8 cellular contexts compared by ENCODE assay signal in the genomic region with DNA sequence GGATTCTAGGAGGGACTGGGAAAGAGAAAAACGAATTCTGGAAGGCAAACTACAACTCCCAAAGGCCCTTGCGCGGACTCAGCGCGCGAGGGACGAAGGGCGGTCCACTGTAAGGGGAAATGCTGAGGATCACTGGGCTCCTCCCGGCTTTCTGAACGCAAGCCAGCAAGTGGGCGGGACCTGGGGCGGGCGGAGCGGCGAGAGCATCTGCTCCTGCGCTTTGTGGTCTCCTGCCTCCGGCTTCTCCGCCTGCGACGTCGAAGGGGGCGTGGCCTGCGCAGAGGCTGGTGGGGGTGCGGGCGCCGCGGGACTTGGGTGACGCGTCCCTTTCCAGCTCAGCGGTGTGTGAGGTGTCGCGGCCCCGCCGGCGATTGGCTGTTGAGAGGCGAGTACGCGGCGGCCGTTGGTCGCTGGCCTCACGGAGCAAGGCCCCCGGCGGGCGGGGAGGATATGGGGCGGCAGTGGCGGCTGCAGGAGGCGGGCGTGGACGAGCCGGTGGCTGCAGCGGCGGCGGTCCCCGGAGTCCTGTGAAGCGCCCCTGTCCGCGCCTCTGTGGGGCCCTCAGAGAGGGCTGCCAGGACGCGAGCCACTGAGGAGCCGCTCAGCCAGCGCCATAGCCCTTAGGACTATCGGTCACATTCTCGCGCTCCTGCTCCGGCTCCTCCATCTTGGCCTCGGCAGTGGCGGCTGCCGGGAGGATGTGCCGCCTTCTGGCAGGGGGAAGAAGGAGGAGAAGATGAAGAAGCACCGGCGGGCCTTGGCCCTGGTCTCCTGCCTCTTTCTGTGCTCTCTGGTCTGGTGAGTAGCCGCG. TPM values are rescaled to one million over a fixed set of nuclear protein-coding genes. Genes with fewer than 3 reads are reported as not detected.
DNase-seq lines count a peak whose midpoint lies in the region; ATAC-seq and TF ChIP-seq lines count a peak whose summit lies in the region.

A gene with protein sequence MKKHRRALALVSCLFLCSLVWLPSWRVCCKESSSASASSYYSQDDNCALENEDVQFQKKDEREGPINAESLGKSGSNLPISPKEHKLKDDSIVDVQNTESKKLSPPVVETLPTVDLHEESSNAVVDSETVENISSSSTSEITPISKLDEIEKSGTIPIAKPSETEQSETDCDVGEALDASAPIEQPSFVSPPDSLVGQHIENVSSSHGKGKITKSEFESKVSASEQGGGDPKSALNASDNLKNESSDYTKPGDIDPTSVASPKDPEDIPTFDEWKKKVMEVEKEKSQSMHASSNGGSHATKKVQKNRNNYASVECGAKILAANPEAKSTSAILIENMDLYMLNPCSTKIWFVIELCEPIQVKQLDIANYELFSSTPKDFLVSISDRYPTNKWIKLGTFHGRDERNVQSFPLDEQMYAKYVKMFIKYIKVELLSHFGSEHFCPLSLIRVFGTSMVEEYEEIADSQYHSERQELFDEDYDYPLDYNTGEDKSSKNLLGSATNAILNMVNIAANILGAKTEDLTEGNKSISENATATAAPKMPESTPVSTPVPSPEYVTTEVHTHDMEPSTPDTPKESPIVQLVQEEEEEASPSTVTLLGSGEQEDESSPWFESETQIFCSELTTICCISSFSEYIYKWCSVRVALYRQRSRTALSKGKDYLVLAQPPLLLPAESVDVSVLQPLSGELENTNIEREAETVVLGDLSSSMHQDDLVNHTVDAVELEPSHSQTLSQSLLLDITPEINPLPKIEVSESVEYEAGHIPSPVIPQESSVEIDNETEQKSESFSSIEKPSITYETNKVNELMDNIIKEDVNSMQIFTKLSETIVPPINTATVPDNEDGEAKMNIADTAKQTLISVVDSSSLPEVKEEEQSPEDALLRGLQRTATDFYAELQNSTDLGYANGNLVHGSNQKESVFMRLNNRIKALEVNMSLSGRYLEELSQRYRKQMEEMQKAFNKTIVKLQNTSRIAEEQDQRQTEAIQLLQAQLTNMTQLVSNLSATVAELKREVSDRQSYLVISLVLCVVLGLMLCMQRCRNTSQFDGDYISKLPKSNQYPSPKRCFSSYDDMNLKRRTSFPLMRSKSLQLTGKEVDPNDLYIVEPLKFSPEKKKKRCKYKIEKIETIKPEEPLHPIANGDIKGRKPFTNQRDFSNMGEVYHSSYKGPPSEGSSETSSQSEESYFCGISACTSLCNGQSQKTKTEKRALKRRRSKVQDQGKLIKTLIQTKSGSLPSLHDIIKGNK (N-terminal part only) (plus strand): TSS at position 451 of the 811 bp plus-strand sequence. CDS start 286 bp downstream, at position 737.

- no peaks in the 10 kb centered on the region for H3K9me3 ChIP-seq in mucosa of descending colon

- TF ChIP-seq RAD21 in Ishikawa (IDR thresholded peaks at IDR 0.05; ENCODE audit: low read depth) = no peak

- H3K4me1 ChIP-seq in mucosa of descending colon (ENCODE audit: low read depth) = peaks cover 16% of the 10 kb centered on the region

- no peaks in the 10 kb centered on the region for H3K36me3 ChIP-seq in mucosa of descending colon (ENCODE audit: low read depth)

- intact Hi-C loops in mucosa of descending colon (cut with DNase I, micrococcal nuclease) = no loop called here

- no peak for TF ChIP-seq EP300 in Ishikawa (IDR thresholded peaks at IDR 0.05; ENCODE audit: borderline replicate concordance)

- DNase-seq in DMS 273 treated with DMSO at 0.1 percent for 48 hours (lab: John Stamatoyannopoulos, UW) (peak; percentile 97), OCI-M2 (lab: John Stamatoyannopoulos, UW; ENCODE audit: unreplicated experiment) (peak; percentile 93), activated T-cell treated with anti-CD3 and anti-CD28 coated beads for 4 hours (peak; percentile 99), epithelial cell of esophagus (ENCODE audit: low read depth) (peak; percentile 100), mucosa of descending colon (peak; percentile 99 to 100 (median 100))
- DNase-seq in stimulated activated CD8-positive, alpha-beta memory T cell treated with anti-CD3 and anti-CD28 coated beads, Interleukin-4, amount 100 ng/mL, for 24 hours (ENCODE audit: low read depth) = peak; percentile 100

- ATAC-seq in GM21529 (IDR thresholded peaks at IDR 0.05; ENCODE audit: unreplicated experiment) (peak; percentile 84), mucosa of descending colon (peak; percentile 95)

- peak within 1 kb of the TSS; percentile 93 for H3K4me3 ChIP-seq in epithelial cell of esophagus (ENCODE audit: low read length)
- H3K4me3 ChIP-seq in mucosa of descending colon = peak within 1 kb of the TSS; percentile 87

- peak; percentile 14 for TF ChIP-seq CTCF in epithelial cell of esophagus (IDR thresholded peaks at IDR 0.05; ENCODE audit: insufficient read depth, low read depth, low read length, missing control alignments)
- no peak for TF ChIP-seq CTCF in mucosa of descending colon (IDR thresholded peaks at IDR 0.05)

TF ChIP-seq in Ishikawa, 13 proteins besides CTCF, POLR2A, EP300 and RAD21:
- peak; percentile 51 for TF ChIP-seq NFIC (IDR thresholded peaks at IDR 0.05)
- TF ChIP-seq YY1 (IDR thresholded peaks at IDR 0.05; ENCODE audit: low read depth) = peak; percentile 84
- TF ChIP-seq ZBTB7A (IDR thresholded peaks at IDR 0.05; ENCODE audit: low read depth) = no peak
- TF ChIP-seq, protein P1, sequence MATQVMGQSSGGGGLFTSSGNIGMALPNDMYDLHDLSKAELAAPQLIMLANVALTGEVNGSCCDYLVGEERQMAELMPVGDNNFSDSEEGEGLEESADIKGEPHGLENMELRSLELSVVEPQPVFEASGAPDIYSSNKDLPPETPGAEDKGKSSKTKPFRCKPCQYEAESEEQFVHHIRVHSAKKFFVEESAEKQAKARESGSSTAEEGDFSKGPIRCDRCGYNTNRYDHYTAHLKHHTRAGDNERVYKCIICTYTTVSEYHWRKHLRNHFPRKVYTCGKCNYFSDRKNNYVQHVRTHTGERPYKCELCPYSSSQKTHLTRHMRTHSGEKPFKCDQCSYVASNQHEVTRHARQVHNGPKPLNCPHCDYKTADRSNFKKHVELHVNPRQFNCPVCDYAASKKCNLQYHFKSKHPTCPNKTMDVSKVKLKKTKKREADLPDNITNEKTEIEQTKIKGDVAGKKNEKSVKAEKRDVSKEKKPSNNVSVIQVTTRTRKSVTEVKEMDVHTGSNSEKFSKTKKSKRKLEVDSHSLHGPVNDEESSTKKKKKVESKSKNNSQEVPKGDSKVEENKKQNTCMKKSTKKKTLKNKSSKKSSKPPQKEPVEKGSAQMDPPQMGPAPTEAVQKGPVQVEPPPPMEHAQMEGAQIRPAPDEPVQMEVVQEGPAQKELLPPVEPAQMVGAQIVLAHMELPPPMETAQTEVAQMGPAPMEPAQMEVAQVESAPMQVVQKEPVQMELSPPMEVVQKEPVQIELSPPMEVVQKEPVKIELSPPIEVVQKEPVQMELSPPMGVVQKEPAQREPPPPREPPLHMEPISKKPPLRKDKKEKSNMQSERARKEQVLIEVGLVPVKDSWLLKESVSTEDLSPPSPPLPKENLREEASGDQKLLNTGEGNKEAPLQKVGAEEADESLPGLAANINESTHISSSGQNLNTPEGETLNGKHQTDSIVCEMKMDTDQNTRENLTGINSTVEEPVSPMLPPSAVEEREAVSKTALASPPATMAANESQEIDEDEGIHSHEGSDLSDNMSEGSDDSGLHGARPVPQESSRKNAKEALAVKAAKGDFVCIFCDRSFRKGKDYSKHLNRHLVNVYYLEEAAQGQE (IDR thresholded peaks at IDR 0.05; ENCODE audit: low read depth) = no peak
- TF ChIP-seq MAX (IDR thresholded peaks at IDR 0.05) = peak; percentile 41; the same call in 1 of the 2 replicates
- TF ChIP-seq TEAD4 (IDR thresholded peaks at IDR 0.05) = no peak
- TF ChIP-seq CEBPB (IDR thresholded peaks at IDR 0.05) = no peak
- TF ChIP-seq CREB1 (IDR thresholded peaks at IDR 0.05; ENCODE audit: low read depth) = no peak; the same call in none of the 2 replicates
- peak; percentile 87 for TF ChIP-seq TAF1 (IDR thresholded peaks at IDR 0.05; ENCODE audit: low read depth)
- TF ChIP-seq, protein P2, sequence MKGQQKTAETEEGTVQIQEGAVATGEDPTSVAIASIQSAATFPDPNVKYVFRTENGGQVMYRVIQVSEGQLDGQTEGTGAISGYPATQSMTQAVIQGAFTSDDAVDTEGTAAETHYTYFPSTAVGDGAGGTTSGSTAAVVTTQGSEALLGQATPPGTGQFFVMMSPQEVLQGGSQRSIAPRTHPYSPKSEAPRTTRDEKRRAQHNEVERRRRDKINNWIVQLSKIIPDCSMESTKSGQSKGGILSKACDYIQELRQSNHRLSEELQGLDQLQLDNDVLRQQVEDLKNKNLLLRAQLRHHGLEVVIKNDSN (IDR thresholded peaks at IDR 0.05) = no peak
- no peak for TF ChIP-seq FOXM1 (IDR thresholded peaks at IDR 0.05; ENCODE audit: borderline replicate concordance, low read depth)
- TF ChIP-seq TCF12 (IDR thresholded peaks at IDR 0.05; ENCODE audit: low read depth) = peak; percentile 60; the same call in 1 of the 2 replicates
- TF ChIP-seq EGR1 (IDR thresholded peaks at IDR 0.05) = no peak; the same call in 1 of the 2 replicates

RNA-seq across cellular contexts. Expression of the gene that starts here (rescaled TPM):
- 10 to 100 TPM; 24.6 to 29.0 (median 24.6) TPM for total RNA-seq in mucosa of descending colon

Comparison
In these comparisons a context has a peak if more than half of its experiments do, and no peak if none do; other contexts are left out.
1. Peak in every context shown above with its lines: DNase-seq, ATAC-seq and H3K4me3 ChIP-seq.